Comparison of ENCODE assay signal across 30 cellular contexts in genomic region chr15:59443341-59444081, GRCh38. TPM values are rescaled to one million over a fixed set of nuclear protein-coding genes. Genes with fewer than 3 reads are reported as not detected.
DNase-seq lines count a peak whose midpoint lies in the region; ATAC-seq, FAIRE-seq and TF ChIP-seq lines count a peak whose summit lies in the region.
"Had no signal": no experiment of that assay in that cellular context is flagged by ENCODE, and none has a peak within 500 bp of the region (broad histone marks: within the 10 kb centered on the region; RNA-seq: fewer than 3 reads in every experiment).

No MANE protein-coding gene starts in this region.

- H3K4me3 ChIP-seq in thyroid gland (replicated peaks in 1 of 3), result no peak overlapping the region
- H3K4me3 ChIP-seq: Peyer's patch, spleen had no signal

- peaks cover 1 to 15% of the 10 kb centered on the region in 2 donors for H3K4me1 ChIP-seq in thyroid gland

- peak; percentile 50 for ATAC-seq in HG02759 (IDR thresholded peaks at IDR 0.05; ENCODE audit: unreplicated experiment)
- ATAC-seq in GM18873 (IDR thresholded peaks at IDR 0.05; ENCODE audit: low FRiP score, unreplicated experiment), result no peak
- ATAC-seq: activated CD8-positive, alpha-beta T cell treated with anti-CD3 and anti-CD28 coated beads, Interleukin-2, amount 10 ng/mL, durations not matched to agents 7 days and 5 days; activated naive CD8-positive, alpha-beta T cell treated with anti-CD3 and anti-CD28 coated beads, Interleukin-2, amount 50 U/mL, for 24 hours; left cardiac atrium; naive thymus-derived CD4-positive, alpha-beta T cell; right cardiac atrium; T-cell had no signal

- WGBS in thyroid gland, 2 donors, result 41 to 47% methylated on average over 8 of the region's 8 CpGs

- no peaks in the 10 kb centered on the region for H3K27me3 ChIP-seq in thyroid gland
- H3K27me3 ChIP-seq: Peyer's patch had no signal

- no peak for TF ChIP-seq CTCF in thyroid gland (IDR thresholded peaks at IDR 0.05)

- peak; percentile 70 for FAIRE-seq in GM18507 (lab: Jason Lieb, UNC)
- FAIRE-seq: HTR-8/SVneo had no signal

- DNase-seq in GM18507 (ENCODE audit: extremely low spot score, insufficient read length, low read depth) (no peak), iPS-NIHi11 (ENCODE audit: low spot score) (peak; percentile 35), thyroid gland (peak; percentile 54 to 72), iPS-NIHi7 (ENCODE audit: extremely low spot score) (no peak)
- DNase-seq in activated CD4-positive, alpha-beta T cell treated with anti-CD3 and anti-CD28 coated beads for 4 hours, result no peak
- DNase-seq: activated CD4-positive, alpha-beta T cell treated with anti-CD3 and anti-CD28 coated beads for 1 hour; activated CD8-positive, alpha-beta T cell treated with anti-CD3 and anti-CD28 coated beads, Interleukin-2, amount 10 ng/mL, durations not matched to agents 7 days and 5 days; activated gamma-delta T cell; activated naive CD8-positive, alpha-beta T cell treated with anti-CD3 and anti-CD28 coated beads, Interleukin-2, amount 50 U/mL, for 24 hours; activated T-cell treated with anti-CD3 and anti-CD28 coated beads for 4 hours; CD4-positive, alpha-beta T cell; cerebellar nuclear complex; DMS 273 treated with DMSO at 0.1 percent for 48 hours; KG1; left cardiac atrium; MM.1S; naive thymus-derived CD4-positive, alpha-beta T cell; NCI-H1417 treated with DMSO at 0.1 percent for 48 hours; NCI-H2081 treated with DMSO at 0.1 percent for 48 hours; NCI-H524; Peyer's patch; right cardiac atrium; SIG-M5; spleen; stimulated activated CD4-positive, alpha-beta T cell treated with anti-CD3 and anti-CD28 coated beads, Interleukin-4, amount 100 ng/mL, for 1 hour; stimulated activated naive CD4-positive, alpha-beta T cell treated with Interleukin-2 at 50 U/mL for 16 hours; T-cell had no signal

- intact Hi-C loops in thyroid gland (cut with DNase I), result no loop called here

- no peaks in the 10 kb centered on the region for H3K9me3 ChIP-seq in thyroid gland
- H3K9me3 ChIP-seq: Peyer's patch, spleen had no signal

- TF ChIP-seq POLR2A in thyroid gland (IDR thresholded peaks at IDR 0.05), result no peak

- H3K27ac ChIP-seq in thyroid gland, result peak overlapping the region in 2 of 3 donors; percentile 15 to 64
- H3K27ac ChIP-seq: Peyer's patch, spleen had no signal

- H3K36me3 ChIP-seq in thyroid gland, result no peaks in the 10 kb centered on the region
- H3K36me3 ChIP-seq: Peyer's patch, spleen had no signal

RNA-seq across cellular contexts. Expression of gene FAM81A, which starts 5.5 kb away (rescaled TPM):
- 10 to 100 TPM in 1 of 4 donors, 1 to 10 TPM in 2, under 1 TPM in 1; 0.27 to 14.3 (median 2.4) TPM for total RNA-seq in thyroid gland
- total RNA-seq: CD4-positive, alpha-beta T cell had no signal

Comparison
In these comparisons a context has a peak if more than half of its experiments do, and no peak if none do; other contexts are left out.
1. DNase-seq: peak in iPS-NIHi11 (single experiment) and thyroid gland (2 of 2); none in GM18507 (single experiment), iPS-NIHi7 (single experiment) and activated CD4-positive, alpha-beta T cell treated with anti-CD3 and anti-CD28 coated beads for 4 hours (0 of 2).